In the genomic region with DNA sequence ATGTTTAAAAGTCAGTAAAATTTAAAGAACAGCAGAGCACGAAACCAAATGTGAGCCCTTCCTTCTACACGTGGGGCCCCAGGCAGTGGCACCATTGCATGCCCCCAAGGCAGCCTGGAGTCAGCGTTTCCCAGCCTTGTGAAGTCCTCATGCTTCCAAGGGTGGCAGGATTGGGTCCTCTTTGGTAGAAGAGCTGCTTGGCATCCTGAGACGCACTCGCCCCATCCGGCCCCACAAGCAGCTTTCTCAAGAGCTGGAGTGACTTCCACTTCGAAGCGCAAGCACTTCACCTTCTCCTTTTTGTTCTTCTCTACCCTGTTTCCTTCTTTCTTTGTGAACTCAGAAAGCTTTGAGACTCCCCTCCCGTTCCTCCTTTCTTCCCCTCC, we compare ENCODE assay signal across 8 cellular contexts. TPM values are rescaled to one million over a fixed set of nuclear protein-coding genes. Genes with fewer than 3 reads are reported as not detected.
DNase-seq lines count a peak whose midpoint lies in the region; ATAC-seq, FAIRE-seq and TF ChIP-seq lines count a peak whose summit lies in the region.

No MANE protein-coding gene starts in this region.

- no peaks in the 10 kb centered on the region; the same call in 2 of the 3 replicates for H3K9me3 ChIP-seq in GM12878 (replicated peaks; ENCODE audit: control insufficient read depth, insufficient read depth, low read length)
- no peaks in the 10 kb centered on the region for H3K9me3 ChIP-seq in mesodermal cell (ENCODE audit: control insufficient read depth, low read length)
- H3K9me3 ChIP-seq in upper lobe of right lung = no peaks in the 10 kb centered on the region

- peaks cover 67% of the 10 kb centered on the region for H3K4me1 ChIP-seq in GM12878 (ENCODE audit: control insufficient read depth, insufficient read depth, low read length)
- peaks cover 64% of the 10 kb centered on the region for H3K4me1 ChIP-seq in mesodermal cell (ENCODE audit: control insufficient read depth, insufficient read depth, low read length, poor library complexity, severe bottlenecking)
- peaks cover 82% of the 10 kb centered on the region for H3K4me1 ChIP-seq in upper lobe of right lung

- intact Hi-C loops in GM12878 (cut with micrococcal nuclease; ENCODE audit: unreplicated experiment) = loop anchor here (5.0 kb wide), 1 partner anchor 61 kb away; no protein-coding TSS in a partner anchor
- intact Hi-C loops in upper lobe of right lung (cut with DNase I) = no loop called here

- peak overlapping the region; percentile 30 for H3K27ac Mint-ChIP-seq in activated naive CD4-positive, alpha-beta T cell treated with anti-CD3 and anti-CD28 coated beads, Interleukin-2, amount 50 U/mL, for 24 hours

- WGBS in GM12878 (ENCODE audit: insufficient coverage, insufficient replicate concordance, low lambda C conversion rate, missing lambda C conversion rate) = 98% methylated on average over 8 of the region's 9 CpGs
- WGBS in mesodermal cell (ENCODE audit: insufficient coverage in 2 of 2), 2 experiments = 79 to 83% methylated on average over 8 to 9 of the region's 9 CpGs

- in situ Hi-C loops in GM12878 (cut with MboI) = no loop called here

- ATAC-seq in GM12878 (no peak), upper lobe of right lung (peak; percentile 49)

- no peak for TF ChIP-seq EP300 in GM12878 (IDR thresholded peaks at IDR 0.05; ENCODE audit: borderline replicate concordance in 1 of 2, control insufficient read depth in 1 of 2, low read depth in 2 of 2, low read length in 2 of 2)

- no peak overlapping the region for H2AFZ ChIP-seq in GM12878 (ENCODE audit: control insufficient read depth, low read depth, low read length)

- no peak for TF ChIP-seq POLR2A in GM12878 (IDR thresholded peaks at IDR 0.05; ENCODE audit: low read depth, low read length)

- CTCF ChIA-PET in GM12878 (lab: Yijun Ruan, JAX) = interaction anchor here (2.2 kb wide), 1 partner anchor 36 kb away, joined by 7 read pairs; no protein-coding TSS in a partner anchor

- no TSS peak for BruUV-seq in GM12878 (replicated peaks; lab: Mats Ljungman, UMichigan)

- no peak overlapping the region for H3K4me3 Mint-ChIP-seq in activated naive CD4-positive, alpha-beta T cell treated with anti-CD3 and anti-CD28 coated beads, Interleukin-2, amount 50 U/mL, for 24 hours

- DNase-seq in activated naive CD4-positive, alpha-beta T cell (lab: John Stamatoyannopoulos, UW) = no peak
- DNase-seq in GM12878 (ENCODE audit: low read depth, low spot score) = no peak
- DNase-seq in upper lobe of right lung = peak; percentile 80
- DNase-seq in retina = no peak
- no peak for DNase-seq in OCI-M2 (lab: John Stamatoyannopoulos, UW; ENCODE audit: unreplicated experiment)
- no peak for DNase-seq in NCI-H2196 (lab: John Stamatoyannopoulos, UW; ENCODE audit: unreplicated experiment)

- POLR2A ChIA-PET in GM12878 (lab: Charles Lee) = interaction anchor here (1.1 to 7.5 kb wide), 3 partner anchors 24 to 138 kb away, joined by 3 to 56 read pairs (median 4); no protein-coding TSS in a partner anchor

- FAIRE-seq in GM12878 (lab: Jason Lieb, UNC) = no peak

- no peaks in the 10 kb centered on the region for H3K27me3 ChIP-seq in GM12878 (replicated peaks in 1 of 2; ENCODE audit: control insufficient read depth in 2 of 2, insufficient read depth in 2 of 2, low read length in 1 of 2)
- no peaks in the 10 kb centered on the region for H3K27me3 ChIP-seq in upper lobe of right lung

- H3K27me3 Mint-ChIP-seq in activated naive CD4-positive, alpha-beta T cell treated with anti-CD3 and anti-CD28 coated beads, Interleukin-2, amount 50 U/mL, for 24 hours = no peaks in the 10 kb centered on the region

- H3K4me2 ChIP-seq in GM12878 (ENCODE audit: control insufficient read depth, insufficient read depth) = peak overlapping the region; percentile 12; the same call in 1 of the 2 replicates

- no peaks in the 10 kb centered on the region for H4K20me1 ChIP-seq in GM12878 (ENCODE audit: control insufficient read depth, insufficient read depth)

- H3K4me3 ChIP-seq in GM12878 = no peak overlapping the region
- H3K4me3 ChIP-seq in mesodermal cell (ENCODE audit: extremely low read depth, insufficient read depth, low read length, poor library complexity, severe bottlenecking) = no peak overlapping the region
- no peak overlapping the region for H3K4me3 ChIP-seq in upper lobe of right lung

- H3K36me3 ChIP-seq in GM12878 (ENCODE audit: control insufficient read depth in 2 of 2, insufficient read depth in 2 of 2, low read length in 1 of 2) (peaks cover 1 to 4% of the 10 kb centered on the region in 2 experiments), mesodermal cell (ENCODE audit: control insufficient read depth, insufficient read depth, low read length) (no peaks in the 10 kb centered on the region), upper lobe of right lung (no peaks in the 10 kb centered on the region)

- TF ChIP-seq CTCF in GM12878 (IDR thresholded peaks at IDR 0.05 in 2 of 3, conservative IDR thresholded peaks at IDR 0.05 in 1 of 3; ENCODE audit: control insufficient read depth in 2 of 3, extremely low read depth in 1 of 3, insufficient read depth in 1 of 3, low read depth in 3 of 3, low read length in 3 of 3) (no peak), upper lobe of right lung (IDR thresholded peaks at IDR 0.05) (no peak)

- peaks cover 3% of the 10 kb centered on the region for H3K36me3 Mint-ChIP-seq in activated naive CD4-positive, alpha-beta T cell treated with anti-CD3 and anti-CD28 coated beads, Interleukin-2, amount 50 U/mL, for 24 hours

- no peak for TF ChIP-seq RAD21 in GM12878 (IDR thresholded peaks at IDR 0.05; ENCODE audit: insufficient read depth, low read depth, low read length)

- peaks cover 89% of the 10 kb centered on the region for H3K4me1 Mint-ChIP-seq in activated naive CD4-positive, alpha-beta T cell treated with anti-CD3 and anti-CD28 coated beads, Interleukin-2, amount 50 U/mL, for 24 hours

- SMC1A ChIA-PET in GM12878 (lab: Charles Lee; ENCODE audit: uncharacterized antibody, unreplicated experiment) = interaction anchor here (12.0 kb wide), 1 partner anchor 26 kb away, joined by 224 read pairs; the partner anchor contains the start of gene ZNF710

- RAD21 ChIA-PET in GM12878 (lab: Charles Lee; ENCODE audit: unreplicated experiment) = interaction anchor here (1.1 kb wide), 1 partner anchor 13 kb away, joined by 4 read pairs; no protein-coding TSS in a partner anchor

- no peak overlapping the region; the same call in 1 of the 2 replicates for H3K27ac ChIP-seq in GM12878 (ENCODE audit: control insufficient read depth, insufficient read depth)
- peak overlapping the region; percentile 88 for H3K27ac ChIP-seq in mesodermal cell (ENCODE audit: low read depth, low read length, severe bottlenecking)
- H3K27ac ChIP-seq in upper lobe of right lung = peak overlapping the region; percentile 92

- peaks cover 75% of the 10 kb centered on the region for H3K79me2 ChIP-seq in GM12878 (ENCODE audit: control insufficient read depth, insufficient read depth, low read length)

- H3K9me3 Mint-ChIP-seq in activated naive CD4-positive, alpha-beta T cell treated with anti-CD3 and anti-CD28 coated beads, Interleukin-2, amount 50 U/mL, for 24 hours = no peaks in the 10 kb centered on the region

- H3K9ac ChIP-seq in GM12878 (ENCODE audit: control insufficient read depth, insufficient read depth, low read length) = no peak overlapping the region

TF ChIP-seq in GM12878, 131 proteins besides CTCF, POLR2A, EP300 and RAD21:
- no peak for TF ChIP-seq SMAD1 (IDR thresholded peaks at IDR 0.05; ENCODE audit: low read depth, partially characterized antibody)

RNA-seq across cellular contexts. Expression of gene ZNF710, which starts 34.7 kb away (rescaled TPM):
- 34.7 and 37.4 TPM in 2 replicates for total RNA-seq in GM12878 (2013; cell fraction: nucleolus; rRNA removed)
- total RNA-seq in GM12878 (2014; rRNA removed) (17.3 and 23.0 TPM in 2 replicates), GM12878 (2014; rRNA removed; fragmentation: Illumina TruSeq; extraction: Trizol) (11.3 and 13.7 TPM in 2 replicates), GM12878 (2021) (31.5 and 43.5 TPM in 2 replicates), upper lobe of right lung (47.9 TPM)
- polyA plus RNA-seq in GM12878 (2011; ENCODE audit: low read depth) = 3.8 TPM
- polyA plus RNA-seq in GM12878 (2011; rRNA removed) (4.0 and 6.6 TPM in 2 replicates), GM12878 (2014; fragmentation: Illumina TruSeq; extraction: Trizol) (3.6 and 13.1 TPM in 2 replicates), GM12878 (2014; fragmentation: Nextera tagmentation; extraction: Ambion mirVana) (1 to 10 TPM; 1.4 to 4.5 TPM), GM12878 (2014; rRNA removed) (13.5 and 16.7 TPM in 2 replicates), GM12878 (2016; fragmentation: Nextera tagmentation; extraction: Ambion mirVana) (1 to 10 TPM; 4.1 to 5.1 TPM)
- polyA plus RNA-seq in GM12878 (2011; cell fraction: cytosol; rRNA removed) = 9.5 and 10.0 TPM in 2 replicates
- polyA plus RNA-seq in GM12878 (2011; cell fraction: nucleus; rRNA removed) = 11.6 and 18.2 TPM in 2 replicates
- 7.9 and 10.4 TPM in 2 replicates for polyA plus RNA-seq in GM12878 (2012)
- 11.6 and 19.6 TPM in 2 replicates for polyA minus RNA-seq in GM12878 (2011; rRNA and poly(A)+ RNA removed)
- polyA minus RNA-seq in GM12878 (2011; cell fraction: cytosol; rRNA and poly(A)+ RNA removed) = 14.3 and 15.8 TPM in 2 replicates
- polyA minus RNA-seq in GM12878 (2011; cell fraction: nucleus; rRNA and poly(A)+ RNA removed) = 5.4 and 10.0 TPM in 2 replicates
- polyA plus RNA-seq in mesodermal cell (2013, experiment 1 of 2) = 32.7 TPM
- polyA plus RNA-seq in mesodermal cell (2013, experiment 2 of 2) = 29.2 TPM
